Comparison of ENCODE assay signal across 8 cellular contexts in genomic region chr10:13299437-13300287, GRCh38.
DNase-seq lines count a peak whose midpoint lies in the region; ATAC-seq lines count a peak whose summit lies in the region.

PHYH (minus strand) TSS chr10:13300064; CDS start chr10:13300042, 22 bp downstream.

- no peaks in the 10 kb centered on the region for H4K20me1 ChIP-seq in BLaER1 treated with 17β-estradiol and CSF1 and Interleukin-3, amounts not matched to agents 10 nM and 100 nM

- H3K9ac ChIP-seq in BLaER1 treated with 17β-estradiol and CSF1 and Interleukin-3, amounts not matched to agents 10 nM and 100 nM, result peak within 1 kb of the TSS; percentile 80 to 94 (median 88)

- H3K27me3 Mint-ChIP-seq in memory B cell, result no peaks in the 10 kb centered on the region

- no peaks in the 10 kb centered on the region for H3K36me3 Mint-ChIP-seq in memory B cell

- no peaks in the 10 kb centered on the region for H3K9me3 Mint-ChIP-seq in memory B cell

- H3K4me3 ChIP-seq in BLaER1 treated with 17β-estradiol and CSF1 and Interleukin-3, amounts not matched to agents 10 nM and 100 nM, result peak within 1 kb of the TSS; percentile 69 to 90 (median 78)

- peaks cover 0 to 8% (median 5%) of the 10 kb centered on the region in 11 experiments; a peak in 8 of 22 replicates for H3K36me3 ChIP-seq in BLaER1 treated with 17β-estradiol and CSF1 and Interleukin-3, amounts not matched to agents 10 nM and 100 nM

- no peaks in the 10 kb centered on the region for H3K27me3 ChIP-seq in BLaER1 treated with 17β-estradiol and CSF1 and Interleukin-3, amounts not matched to agents 10 nM and 100 nM

- peak; percentile 83 for ATAC-seq in GM19025 (IDR thresholded peaks at IDR 0.05; ENCODE audit: low read depth, unreplicated experiment)
- ATAC-seq in HG03280 (IDR thresholded peaks at IDR 0.05; ENCODE audit: unreplicated experiment), result peak; percentile 69
- peak; percentile 68 for ATAC-seq in memory B cell (ENCODE audit: low read depth)

- H3K27ac Mint-ChIP-seq in memory B cell, result peak within 1 kb of the TSS; percentile 77

- peak within 1 kb of the TSS; percentile 76 to 92 (median 85) for H3K27ac ChIP-seq in BLaER1 treated with 17β-estradiol and CSF1 and Interleukin-3, amounts not matched to agents 10 nM and 100 nM

- H3K9me3 ChIP-seq in BLaER1 treated with 17β-estradiol and CSF1 and Interleukin-3, amounts not matched to agents 10 nM and 100 nM (replicated peaks in 1 of 11), result no peaks in the 10 kb centered on the region

- DNase-seq in NCI-H748 treated with DMSO at 0.1 percent for 48 hours (lab: John Stamatoyannopoulos, UW) (peak; percentile 39), memory B cell (ENCODE audit: low spot score in 2 of 2) (peak; percentile 73 to 77)
- DNase-seq in activated CD8-positive, alpha-beta memory T cell treated with anti-CD3 and anti-CD28 coated beads for 4 hours (ENCODE audit: low read depth in 2 of 2), result peak; percentile 53 to 58
- DNase-seq in effector CD8-positive, alpha-beta T cell (lab: John Stamatoyannopoulos, UW), result peak; percentile 71
- peak; percentile 58 to 65 (median 61) for DNase-seq in stimulated activated CD4-positive, alpha-beta T cell treated with anti-CD3 and anti-CD28 coated beads, TNF-alpha, amount 100 ng/mL, for 48 hours (ENCODE audit: low read depth in 3 of 3)

- peaks cover 5% of the 10 kb centered on the region for H3K4me1 Mint-ChIP-seq in memory B cell

- peak within 1 kb of the TSS; percentile 83 for H3K4me3 Mint-ChIP-seq in memory B cell

- peaks cover 25 to 33% (median 29%) of the 10 kb centered on the region in 10 experiments for H3K4me1 ChIP-seq in BLaER1 treated with 17β-estradiol and CSF1 and Interleukin-3, amounts not matched to agents 10 nM and 100 nM

- peak within 1 kb of the TSS; percentile 85 to 99 (median 95) for H3K4me2 ChIP-seq in BLaER1 treated with 17β-estradiol and CSF1 and Interleukin-3, amounts not matched to agents 10 nM and 100 nM

Comparison
In these comparisons a context has a peak if more than half of its experiments do, and no peak if none do; other contexts are left out.
1. Peak in every context shown above with its lines: DNase-seq, ATAC-seq, H3K4me3 ChIP-seq and H3K27ac ChIP-seq.